In the genomic region with DNA sequence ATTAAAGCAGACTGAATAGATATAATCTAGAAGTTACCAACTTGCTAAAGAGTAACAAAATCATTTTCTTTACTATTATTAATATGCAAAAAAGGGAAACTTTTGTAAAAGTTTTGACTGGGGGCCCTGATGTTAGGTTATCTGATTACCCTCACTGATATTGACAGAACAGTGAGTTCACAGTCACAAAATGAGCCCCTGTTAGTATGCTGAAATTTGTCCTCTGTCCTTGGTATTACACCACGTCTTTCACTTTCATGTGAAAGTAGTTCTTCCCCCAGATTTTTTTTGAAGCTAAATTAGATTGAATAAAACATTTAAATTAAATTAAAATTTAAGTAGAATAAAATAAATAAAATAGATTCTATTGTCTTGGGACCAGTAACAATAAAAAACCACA, we compare ENCODE assay signal across 33 cellular contexts. TPM values are rescaled to one million over a fixed set of nuclear protein-coding genes. Genes with fewer than 3 reads are reported as not detected.
"Had no signal": no experiment of that assay in that cellular context is flagged by ENCODE, and none has a peak within 500 bp of the region (broad histone marks: within the 10 kb centered on the region; RNA-seq: fewer than 3 reads in every experiment).

No MANE protein-coding gene starts in this region.

- H3K4me3 ChIP-seq: K562, PC-9 had no signal

- FAIRE-seq: K562, RCC 7860 had no signal

- DNase-seq: activated CD4-positive, alpha-beta T cell treated with anti-CD3 and anti-CD28 coated beads for 36 hours; activated CD4-positive, alpha-beta T cell treated with anti-CD3 and anti-CD28 coated beads, Interleukin-2, amount 10 ng/mL, durations not matched to agents 7 days and 5 days; activated CD4-positive, alpha-beta T cell treated with anti-CD3 and anti-CD28 coated beads, Interleukin-2, amount 50 U/mL, for 48 hours; activated CD8-positive, alpha-beta T cell treated with anti-CD3 and anti-CD28 coated beads, Interleukin-2, amount 10 ng/mL, durations not matched to agents 7 days and 5 days; activated gamma-delta T cell treated with Interleukin-2 at 50 U/mL for 16 hours; activated naive CD4-positive, alpha-beta T cell treated with anti-CD3 and anti-CD28 coated beads, Interleukin-2, amount 10 ng/mL, durations not matched to agents 7 days and 5 days; activated naive CD8-positive, alpha-beta T cell treated with anti-CD3 and anti-CD28 coated beads, Interleukin-2, amount 50 U/mL, for 24 hours; activated T-cell treated with anti-CD3 and anti-CD28 coated beads, Interleukin-2, amount 50 U/mL, for 24 hours; anterior cingulate cortex; central memory CD4-positive, alpha-beta T cell; Karpas-422; NCI-H1092 treated with DMSO at 0.1 percent for 48 hours; NCI-H1417; NCI-H146; NCI-H187; NCI-H2029 treated with DMSO at 0.1 percent for 48 hours; NCI-H2107; NCI-H2171; NCI-H510A; NCI-H526; NCI-H748 treated with DMSO at 0.1 percent for 48 hours; PC-9; SIG-M5; SW 1271; T-helper 1 cell; T-helper 2 cell; T-helper 9 cell had no signal

- H3K27ac ChIP-seq: PC-9, RWPE1 had no signal

- ATAC-seq: activated CD4-positive, alpha-beta T cell treated with anti-CD3 and anti-CD28 coated beads for 36 hours; activated CD4-positive, CD25-positive, alpha-beta regulatory T cell treated with anti-CD3 and anti-CD28 coated beads, Interleukin-2, amount 50 U/mL, for 24 hours; activated CD8-positive, alpha-beta T cell treated with anti-CD3 and anti-CD28 coated beads, Interleukin-2, amount 10 ng/mL, durations not matched to agents 7 days and 5 days; activated naive CD8-positive, alpha-beta T cell treated with anti-CD3 and anti-CD28 coated beads, Interleukin-2, amount 50 U/mL, for 24 hours; Right ventricle myocardium inferior had no signal

RNA-seq across cellular contexts. Expression of a gene that starts 5.9 kb away (rescaled TPM):
- total RNA-seq: OCI-LY7 had no signal
